In genomic region chr11:124751741-124752470, GRCh38 we compare ENCODE assay signal across 17 cellular contexts. TPM values are rescaled to one million over a fixed set of nuclear protein-coding genes. Genes with fewer than 3 reads are reported as not detected.
DNase-seq lines count a peak whose midpoint lies in the region; ATAC-seq and TF ChIP-seq lines count a peak whose summit lies in the region.
"Had no signal": no experiment of that assay in that cellular context is flagged by ENCODE, and none has a peak within 500 bp of the region (broad histone marks: within the 10 kb centered on the region; RNA-seq: fewer than 3 reads in every experiment).

TSS of gene VSIG2 (minus strand) at chr11:124752255. CDS start at chr11:124752137, 118 bp downstream.

- 25% methylated on average over 42 of the region's 42 CpGs for WGBS in urinary bladder

- H3K36me3 ChIP-seq in mucosa of rectum (ENCODE audit: control insufficient read depth in 2 of 2, insufficient read depth in 2 of 2, low read length in 2 of 2) = no peaks in the 10 kb centered on the region
- no peaks in the 10 kb centered on the region for H3K36me3 ChIP-seq in urinary bladder (ENCODE audit: insufficient read depth)

- peaks cover 34 to 48% of the 10 kb centered on the region in 2 donors for H3K4me1 ChIP-seq in mucosa of rectum (ENCODE audit: control insufficient read depth in 2 of 2, insufficient read depth in 2 of 2, low read length in 2 of 2)
- no peaks in the 10 kb centered on the region for H3K4me1 ChIP-seq in urinary bladder (ENCODE audit: insufficient read depth)

- no peak for DNase-seq in stimulated activated naive CD8-positive, alpha-beta T cell treated with anti-CD3 and anti-CD28 coated beads, Interleukin-15, Interleukin-2, amounts not matched to agents 100 U/mL and 50 U/mL, for 24 hours
- no peak for DNase-seq in endothelial cell (ENCODE audit: low spot score)
- no peak for DNase-seq in NCI-H2227 treated with DMSO at 0.1 percent for 48 hours (lab: John Stamatoyannopoulos, UW)
- no peak for DNase-seq in glutamatergic neuron
- DNase-seq: AML-193, aorta, DND-41, HFFc6, hippocampal formation, NCI-H146, NCI-H748 treated with DMSO at 0.1 percent for 48 hours, SHP77 had no signal

- peak within 1 kb of the TSS; percentile 72 to 89 for H3K9ac ChIP-seq in mucosa of rectum (ENCODE audit: low read depth in 1 of 2, low read length in 2 of 2)

- H3K27ac Mint-ChIP-seq in stimulated activated naive CD8-positive, alpha-beta T cell treated with anti-CD3 and anti-CD28 coated beads, Interleukin-15, Interleukin-2, amounts not matched to agents 100 ng/mL and 50 ng/mL, for 24 hours = peak within 1 kb of the TSS; percentile 36
- H3K27ac Mint-ChIP-seq in endothelial cell (ENCODE audit: unreplicated experiment) (no peak within 1 kb of the TSS), glutamatergic neuron (ENCODE audit: unreplicated experiment) (no peak within 1 kb of the TSS)
- H3K27ac Mint-ChIP-seq: HFFc6; natural killer cell treated with Interleukin-12 subunit alpha and Interleukin-12 subunit beta and Interleukin-15 and Interleukin-18, amount 100 ng/mL, for 72 hours had no signal

- H3K9me3 ChIP-seq in mucosa of rectum (ENCODE audit: control insufficient read depth in 2 of 2, low read length in 2 of 2) = no peaks in the 10 kb centered on the region

- H3K36me3 Mint-ChIP-seq in stimulated activated naive CD8-positive, alpha-beta T cell treated with anti-CD3 and anti-CD28 coated beads, Interleukin-15, Interleukin-2, amounts not matched to agents 100 ng/mL and 50 ng/mL, for 24 hours (ENCODE audit: low read depth) = no peaks in the 10 kb centered on the region
- H3K36me3 Mint-ChIP-seq in endothelial cell (ENCODE audit: low read depth, unreplicated experiment) (peaks cover 53% of the 10 kb centered on the region), glutamatergic neuron (ENCODE audit: unreplicated experiment) (no peaks in the 10 kb centered on the region)
- H3K36me3 Mint-ChIP-seq: natural killer cell treated with Interleukin-12 subunit alpha and Interleukin-12 subunit beta and Interleukin-15 and Interleukin-18, amount 100 ng/mL, for 72 hours had no signal

- no peaks in the 10 kb centered on the region for H3K9me3 Mint-ChIP-seq in stimulated activated naive CD8-positive, alpha-beta T cell treated with anti-CD3 and anti-CD28 coated beads, Interleukin-15, Interleukin-2, amounts not matched to agents 100 ng/mL and 50 ng/mL, for 24 hours
- H3K9me3 Mint-ChIP-seq in endothelial cell (ENCODE audit: unreplicated experiment) (no peaks in the 10 kb centered on the region), glutamatergic neuron (ENCODE audit: unreplicated experiment) (peaks cover 6% of the 10 kb centered on the region)
- H3K9me3 Mint-ChIP-seq: HFFc6; natural killer cell treated with Interleukin-12 subunit alpha and Interleukin-12 subunit beta and Interleukin-15 and Interleukin-18, amount 100 ng/mL, for 72 hours had no signal

- peaks cover 10% of the 10 kb centered on the region for H3K27me3 Mint-ChIP-seq in stimulated activated naive CD8-positive, alpha-beta T cell treated with anti-CD3 and anti-CD28 coated beads, Interleukin-15, Interleukin-2, amounts not matched to agents 100 ng/mL and 50 ng/mL, for 24 hours
- H3K27me3 Mint-ChIP-seq in endothelial cell (ENCODE audit: unreplicated experiment) (peaks cover 31% of the 10 kb centered on the region), glutamatergic neuron (ENCODE audit: unreplicated experiment) (peaks cover 49% of the 10 kb centered on the region)

- no peak for ATAC-seq in stimulated activated naive CD8-positive, alpha-beta T cell treated with anti-CD3 and anti-CD28 coated beads, Interleukin-15, Interleukin-2, amounts not matched to agents 100 U/mL and 50 U/mL, for 24 hours
- ATAC-seq in GM19455 (IDR thresholded peaks at IDR 0.05; ENCODE audit: unreplicated experiment) = no peak
- ATAC-seq: natural killer cell treated with Interleukin-12 subunit alpha and Interleukin-12 subunit beta and Interleukin-15 and Interleukin-18, amount 100 ng/mL, for 72 hours had no signal

- peak within 1 kb of the TSS; percentile 47 for H3K4me3 Mint-ChIP-seq in stimulated activated naive CD8-positive, alpha-beta T cell treated with anti-CD3 and anti-CD28 coated beads, Interleukin-15, Interleukin-2, amounts not matched to agents 100 ng/mL and 50 ng/mL, for 24 hours
- H3K4me3 Mint-ChIP-seq in endothelial cell (ENCODE audit: unreplicated experiment) = peak within 1 kb of the TSS; percentile 76
- H3K4me3 Mint-ChIP-seq in glutamatergic neuron (ENCODE audit: unreplicated experiment) = no peak within 1 kb of the TSS
- H3K4me3 Mint-ChIP-seq: HFFc6; natural killer cell treated with Interleukin-12 subunit alpha and Interleukin-12 subunit beta and Interleukin-15 and Interleukin-18, amount 100 ng/mL, for 72 hours had no signal

- H3K4me1 Mint-ChIP-seq in stimulated activated naive CD8-positive, alpha-beta T cell treated with anti-CD3 and anti-CD28 coated beads, Interleukin-15, Interleukin-2, amounts not matched to agents 100 ng/mL and 50 ng/mL, for 24 hours (ENCODE audit: low read depth) = peaks cover 22% of the 10 kb centered on the region
- H3K4me1 Mint-ChIP-seq in endothelial cell (ENCODE audit: unreplicated experiment) (peaks cover 83% of the 10 kb centered on the region), glutamatergic neuron (ENCODE audit: low read depth, unreplicated experiment) (peaks cover 9% of the 10 kb centered on the region)

- H3K27ac ChIP-seq in mucosa of rectum (ENCODE audit: low read depth in 2 of 2, low read length in 2 of 2) (peak within 1 kb of the TSS; percentile 89 to 93), urinary bladder (ENCODE audit: low read depth) (peak within 1 kb of the TSS; percentile 89)

- peak within 1 kb of the TSS; percentile 65 to 69 for H3K4me3 ChIP-seq in mucosa of rectum (ENCODE audit: low read length in 2 of 2)
- peak within 1 kb of the TSS; percentile 17 for H3K4me3 ChIP-seq in urinary bladder (ENCODE audit: low read depth, low read length)

- TF ChIP-seq CTCF in endothelial cell (IDR thresholded peaks at IDR 0.05; ENCODE audit: unreplicated experiment) (no peak), glutamatergic neuron (IDR thresholded peaks at IDR 0.05; ENCODE audit: partially characterized antibody, unreplicated experiment) (no peak)

- peaks cover 0 to 3% of the 10 kb centered on the region in 2 donors for H3K27me3 ChIP-seq in mucosa of rectum (ENCODE audit: control insufficient read depth in 2 of 2, insufficient read depth in 2 of 2, low read length in 2 of 2)

RNA-seq across cellular contexts. Expression of gene VSIG2, which starts in this region (rescaled TPM):
- total RNA-seq in endothelial cell (ENCODE audit: unreplicated experiment) = 8.6 TPM
- total RNA-seq in urinary bladder = 27.5 TPM
- 36.4 TPM for polyA plus RNA-seq in urinary bladder
- total RNA-seq in glutamatergic neuron (ENCODE audit: unreplicated experiment) = not detected
- total RNA-seq: natural killer cell treated with Interleukin-12 subunit alpha and Interleukin-12 subunit beta and Interleukin-15 and Interleukin-18, amount 100 ng/mL, for 72 hours had no signal
